ENCODE assay signal across 8 cellular contexts in the genomic region with DNA sequence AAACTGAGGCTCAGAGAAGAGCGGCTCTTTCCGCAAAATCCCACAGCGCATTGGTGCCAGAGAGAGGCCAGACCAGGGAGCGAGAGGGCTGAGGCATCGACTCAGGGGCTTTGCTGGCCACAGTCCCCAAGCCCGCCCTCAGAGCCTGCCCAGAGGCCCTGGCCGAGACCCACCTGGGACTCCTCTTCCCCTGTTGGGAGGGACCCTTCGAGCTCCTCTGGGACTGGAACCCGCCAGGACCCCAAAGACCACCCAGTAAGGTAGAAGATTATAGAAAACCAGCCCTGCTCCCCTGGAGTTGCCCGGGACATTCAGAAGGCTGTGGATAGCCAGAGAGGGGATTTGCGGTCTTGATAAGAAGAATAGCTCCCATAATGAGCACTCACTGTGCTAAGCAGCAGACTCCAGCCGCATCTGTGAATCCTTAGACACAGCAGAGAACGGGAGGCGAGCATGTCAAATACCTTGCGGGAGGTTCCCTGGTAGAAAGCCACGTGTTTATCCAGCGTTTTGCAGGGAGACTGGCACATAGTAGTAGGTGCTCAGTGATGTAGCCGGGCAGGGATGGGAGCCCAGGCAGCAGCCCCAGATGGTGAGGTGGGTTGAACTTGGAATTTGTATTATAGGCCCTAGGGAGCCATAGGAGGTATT. TPM values are rescaled to one million over a fixed set of nuclear protein-coding genes. Genes with fewer than 3 reads are reported as not detected.
A peak's percentile ranks its signal among the peaks of the same experiment; 100 is the strongest.
DNase-seq lines count a peak whose midpoint lies in the region; ATAC-seq and TF ChIP-seq lines count a peak whose summit lies in the region.

No MANE protein-coding gene starts in this region.

- H3K4me3 ChIP-seq in HEK293 (ENCODE audit: low read depth, low read length) (peak overlapping the region; percentile 55), iPS DF 6.9 (ENCODE audit: low read length) (peak overlapping the region; percentile 54; the same call in 1 of the 2 replicates), skeletal muscle satellite cell (ENCODE audit: low read length) (peak overlapping the region; percentile 71)

- no peaks in the 10 kb centered on the region for H3K9me3 Mint-ChIP-seq in activated T-helper 2 cell treated with anti-CD3 and anti-CD28 coated beads, Interferon-gamma antibody, Interleukin-2, Interleukin-4, amounts not matched to agents 10 μg/mL and 5 μg/mL and 100 μg/mL, durations not matched to agents 14 hours and 24 hours and 36 hours

- peak overlapping the region; percentile 71 for H3K9ac ChIP-seq in skeletal muscle satellite cell (ENCODE audit: low read depth, low read length)

- POLR2A ChIA-PET in HEK293 (lab: Yijun Ruan, JAX): interaction anchor here (0.6 to 0.8 kb wide), 2 partner anchors 93 to 235 kb away, joined by 3 read pairs; a partner anchor contains a TSS

- CTCF ChIA-PET in HEK293 (lab: Yijun Ruan, JAX): interaction anchor here (0.5 to 2.5 kb wide), 4 partner anchors 34 to 288 kb away, joined by 3 to 7 read pairs (median 3); a partner anchor contains a TSS

- H3K4me3 Mint-ChIP-seq in activated T-helper 2 cell treated with anti-CD3 and anti-CD28 coated beads, Interferon-gamma antibody, Interleukin-2, Interleukin-4, amounts not matched to agents 10 μg/mL and 5 μg/mL and 100 μg/mL, durations not matched to agents 14 hours and 24 hours and 36 hours (ENCODE audit: low read depth): peak overlapping the region; percentile 17

- WGBS in iPS DF 6.9 (ENCODE audit: insufficient coverage, insufficient read length): no CpG with 5 or more reads among the region's 18 CpGs

- peak overlapping the region; percentile 94 for H3K4me2 ChIP-seq in skeletal muscle satellite cell (ENCODE audit: low read length)

- no peak for DNase-seq in activated T-helper 2 cell treated with anti-CD3 and anti-CD28 coated beads, Interferon-gamma antibody, Interleukin-2, Interleukin-4, amounts not matched to agents 10 μg/mL and 5 μg/mL and 100 μg/mL, durations not matched to agents 14 hours and 24 hours and 36 hours (ENCODE audit: low spot score)
- DNase-seq in iPS DF 6.9 (ENCODE audit: low read depth, low spot score): no peak
- DNase-seq in H4 (ENCODE audit: low spot score): no peak
- no peak for DNase-seq in DMS79 (lab: John Stamatoyannopoulos, UW)
- DNase-seq in UCSD-AML1 (lab: John Stamatoyannopoulos, UW; ENCODE audit: unreplicated experiment): no peak

- intact Hi-C loops in activated T-helper 2 cell treated with anti-CD3 and anti-CD28 coated beads, Interferon-gamma antibody, Interleukin-2, Interleukin-4, amounts not matched to agents 10 μg/mL and 5 μg/mL and 100 μg/mL, durations not matched to agents 14 hours and 24 hours and 36 hours (cut with micrococcal nuclease): no loop called here

- H3K4me1 ChIP-seq in HEK293 (ENCODE audit: control insufficient read depth, insufficient read depth, low read length) (no peaks in the 10 kb centered on the region; the same call in 1 of the 2 replicates), iPS DF 6.9 (ENCODE audit: control insufficient read depth, insufficient read depth, low read length) (peaks cover 2% of the 10 kb centered on the region; the same call in 1 of the 2 replicates), skeletal muscle satellite cell (ENCODE audit: control insufficient read depth, insufficient read depth, low read length) (peaks cover 46% of the 10 kb centered on the region)

- H3K36me3 Mint-ChIP-seq in activated T-helper 2 cell treated with anti-CD3 and anti-CD28 coated beads, Interferon-gamma antibody, Interleukin-2, Interleukin-4, amounts not matched to agents 10 μg/mL and 5 μg/mL and 100 μg/mL, durations not matched to agents 14 hours and 24 hours and 36 hours (ENCODE audit: low read depth): peaks cover 9% of the 10 kb centered on the region

- H3K27ac ChIP-seq in HEK293 (ENCODE audit: extremely low read depth, low read depth, low read length) (peak overlapping the region; percentile 32; the same call in 1 of the 2 replicates), iPS DF 6.9 (ENCODE audit: low read length) (no peak overlapping the region)

- H3K27ac Mint-ChIP-seq in activated T-helper 2 cell treated with anti-CD3 and anti-CD28 coated beads, Interferon-gamma antibody, Interleukin-2, Interleukin-4, amounts not matched to agents 10 μg/mL and 5 μg/mL and 100 μg/mL, durations not matched to agents 14 hours and 24 hours and 36 hours: no peak overlapping the region

- H3K4me1 Mint-ChIP-seq in activated T-helper 2 cell treated with anti-CD3 and anti-CD28 coated beads, Interferon-gamma antibody, Interleukin-2, Interleukin-4, amounts not matched to agents 10 μg/mL and 5 μg/mL and 100 μg/mL, durations not matched to agents 14 hours and 24 hours and 36 hours (ENCODE audit: low read depth): no peaks in the 10 kb centered on the region

- no peaks in the 10 kb centered on the region for H3K9me3 ChIP-seq in HEK293 (ENCODE audit: control insufficient read depth, insufficient read depth, low read depth, low read length)
- H3K9me3 ChIP-seq in iPS DF 6.9 (ENCODE audit: control insufficient read depth, insufficient read depth, low read length): no peaks in the 10 kb centered on the region
- no peaks in the 10 kb centered on the region for H3K9me3 ChIP-seq in skeletal muscle satellite cell (replicated peaks; ENCODE audit: low read length)

- no peaks in the 10 kb centered on the region for H3K27me3 ChIP-seq in iPS DF 6.9 (ENCODE audit: control insufficient read depth, insufficient read depth, low read length)
- H3K27me3 ChIP-seq in skeletal muscle satellite cell (ENCODE audit: control insufficient read depth, insufficient read depth, low read length): no peaks in the 10 kb centered on the region

- H3K36me3 ChIP-seq in HEK293 (ENCODE audit: control insufficient read depth in 2 of 2, insufficient read depth in 1 of 2, low read length in 2 of 2) (peaks cover 0 to 8% of the 10 kb centered on the region in 2 experiments; a peak in 1 of 3 replicates), iPS DF 6.9 (ENCODE audit: control insufficient read depth, insufficient read depth, low read length) (no peaks in the 10 kb centered on the region), skeletal muscle satellite cell (ENCODE audit: insufficient read depth, low read length) (no peaks in the 10 kb centered on the region)

- TF ChIP-seq CTCF in HEK293 (tag by site-specific recombination; IDR thresholded peaks at IDR 0.05): no peak

- H3K27me3 Mint-ChIP-seq in activated T-helper 2 cell treated with anti-CD3 and anti-CD28 coated beads, Interferon-gamma antibody, Interleukin-2, Interleukin-4, amounts not matched to agents 10 μg/mL and 5 μg/mL and 100 μg/mL, durations not matched to agents 14 hours and 24 hours and 36 hours (ENCODE audit: low read depth): peaks cover 2% of the 10 kb centered on the region

- ATAC-seq in HG03457 (IDR thresholded peaks at IDR 0.05; ENCODE audit: unreplicated experiment): no peak

TF ChIP-seq in HEK293, 187 proteins besides CTCF, POLR2A, EP300 and RAD21 (continues in another document):
- no peak for TF ChIP-seq ZNF514 (tag by site-specific recombination; IDR thresholded peaks at IDR 0.05)
- TF ChIP-seq MYNN (tag by site-specific recombination; IDR thresholded peaks at IDR 0.05; ENCODE audit: borderline replicate concordance): no peak
- peak; percentile 55; the same call in 1 of the 2 replicates for TF ChIP-seq ZBTB17 (tag by site-specific recombination; IDR thresholded peaks at IDR 0.05)
- 0 out of 2 replicates have a peak, but pooled peaks have one; percentile 39 for TF ChIP-seq WT1 (tag by site-specific recombination; IDR thresholded peaks at IDR 0.05)
- TF ChIP-seq, protein P1, sequence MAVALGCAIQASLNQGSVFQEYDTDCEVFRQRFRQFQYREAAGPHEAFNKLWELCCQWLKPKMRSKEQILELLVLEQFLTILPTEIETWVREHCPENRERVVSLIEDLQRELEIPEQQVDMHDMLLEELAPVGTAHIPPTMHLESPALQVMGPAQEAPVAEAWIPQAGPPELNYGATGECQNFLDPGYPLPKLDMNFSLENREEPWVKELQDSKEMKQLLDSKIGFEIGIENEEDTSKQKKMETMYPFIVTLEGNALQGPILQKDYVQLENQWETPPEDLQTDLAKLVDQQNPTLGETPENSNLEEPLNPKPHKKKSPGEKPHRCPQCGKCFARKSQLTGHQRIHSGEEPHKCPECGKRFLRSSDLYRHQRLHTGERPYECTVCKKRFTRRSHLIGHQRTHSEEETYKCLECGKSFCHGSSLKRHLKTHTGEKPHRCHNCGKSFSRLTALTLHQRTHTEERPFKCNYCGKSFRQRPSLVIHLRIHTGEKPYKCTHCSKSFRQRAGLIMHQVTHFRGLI (tag by site-specific recombination; IDR thresholded peaks at IDR 0.05): no peak
- no peak for TF ChIP-seq ZIC2 (tag by site-specific recombination; IDR thresholded peaks at IDR 0.05)
- TF ChIP-seq GLIS1 (tag by site-specific recombination; IDR thresholded peaks at IDR 0.05): 0 out of 2 replicates have a peak, but pooled peaks have one; percentile 5

RNA-seq across cellular contexts. Expression of a gene that starts 0.7 kb away (rescaled TPM):
- 19.6 and 21.0 TPM in 2 replicates for total RNA-seq in activated T-helper 2 cell treated with anti-CD3 and anti-CD28 coated beads, Interferon-gamma antibody, Interleukin-2, Interleukin-4, amounts not matched to agents 10 μg/mL and 5 μg/mL and 100 μg/mL, durations not matched to agents 14 hours and 24 hours and 36 hours
- total RNA-seq in skeletal muscle satellite cell (2012; rRNA removed): 28.9 and 41.9 TPM in 2 replicates
- 25.3 and 45.7 TPM in 2 replicates for total RNA-seq in H4 (2014; rRNA removed; shearing (Covaris generic))

RNA-seq across cellular contexts. Expression of a gene that starts 21.3 kb away (rescaled TPM):
- 60.3 and 60.7 TPM in 2 replicates for total RNA-seq in activated T-helper 2 cell treated with anti-CD3 and anti-CD28 coated beads, Interferon-gamma antibody, Interleukin-2, Interleukin-4, amounts not matched to agents 10 μg/mL and 5 μg/mL and 100 μg/mL, durations not matched to agents 14 hours and 24 hours and 36 hours
- 29.7 and 42.2 TPM in 2 replicates for total RNA-seq in skeletal muscle satellite cell (2012; rRNA removed)
- total RNA-seq in H4 (2014; rRNA removed; shearing (Covaris generic)): 12.4 and 14.8 TPM in 2 replicates

RNA-seq across cellular contexts. Expression of a gene that starts 23.7 kb away (rescaled TPM):
- 27.5 and 28.1 TPM in 2 replicates for total RNA-seq in activated T-helper 2 cell treated with anti-CD3 and anti-CD28 coated beads, Interferon-gamma antibody, Interleukin-2, Interleukin-4, amounts not matched to agents 10 μg/mL and 5 μg/mL and 100 μg/mL, durations not matched to agents 14 hours and 24 hours and 36 hours
- total RNA-seq in skeletal muscle satellite cell (2012; rRNA removed): 33.7 and 39.1 TPM in 2 replicates
- total RNA-seq in H4 (2014; rRNA removed; shearing (Covaris generic)): 1.8 and 3.0 TPM in 2 replicates

RNA-seq across cellular contexts. Expression of a gene that starts 38.7 kb away (rescaled TPM):
- 25.6 and 28.7 TPM in 2 replicates for total RNA-seq in activated T-helper 2 cell treated with anti-CD3 and anti-CD28 coated beads, Interferon-gamma antibody, Interleukin-2, Interleukin-4, amounts not matched to agents 10 μg/mL and 5 μg/mL and 100 μg/mL, durations not matched to agents 14 hours and 24 hours and 36 hours
- total RNA-seq in skeletal muscle satellite cell (2012; rRNA removed): 59.2 and 77.3 TPM in 2 replicates
- total RNA-seq in H4 (2014; rRNA removed; shearing (Covaris generic)): 5.2 and 12.8 TPM in 2 replicates

RNA-seq across cellular contexts. Expression of a gene that starts 52.5 kb away (rescaled TPM):
- total RNA-seq in activated T-helper 2 cell treated with anti-CD3 and anti-CD28 coated beads, Interferon-gamma antibody, Interleukin-2, Interleukin-4, amounts not matched to agents 10 μg/mL and 5 μg/mL and 100 μg/mL, durations not matched to agents 14 hours and 24 hours and 36 hours: 1.4 and 3.4 TPM in 2 replicates
- total RNA-seq in skeletal muscle satellite cell (2012; rRNA removed): 7.2 and 9.6 TPM in 2 replicates
- total RNA-seq in H4 (2014; rRNA removed; shearing (Covaris generic)): 0.95 and 2.6 TPM in 2 replicates
